In the genomic region with DNA sequence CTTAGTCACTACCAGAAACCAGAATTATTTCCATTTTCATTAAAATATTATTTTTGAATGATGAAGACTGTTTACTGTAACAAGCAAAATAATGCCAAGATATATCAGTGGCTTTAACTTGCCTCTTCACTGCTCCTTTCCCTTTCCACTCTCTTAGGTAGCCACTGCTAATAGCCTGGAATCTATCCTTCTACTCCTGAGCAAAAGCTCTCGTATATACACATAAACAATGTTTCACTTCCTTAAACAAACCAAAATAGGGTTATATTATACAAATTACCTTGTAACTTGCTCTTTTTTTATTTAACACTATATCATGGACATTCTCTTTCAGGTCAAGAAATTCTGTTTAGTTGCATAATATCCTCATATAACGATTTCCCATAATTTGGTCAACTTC, we compare ENCODE assay signal across 30 cellular contexts. TPM values are rescaled to one million over a fixed set of nuclear protein-coding genes. Genes with fewer than 3 reads are reported as not detected.
DNase-seq lines count a peak whose midpoint lies in the region; ATAC-seq, FAIRE-seq and TF ChIP-seq lines count a peak whose summit lies in the region.
"Had no signal": no experiment of that assay in that cellular context is flagged by ENCODE, and none has a peak within 500 bp of the region (broad histone marks: within the 10 kb centered on the region; RNA-seq: fewer than 3 reads in every experiment).

No MANE protein-coding gene starts in this region.

- H3K4me3 Mint-ChIP-seq in activated CD8-positive, alpha-beta memory T cell treated with anti-CD3 and anti-CD28 coated beads, Interleukin-2, amount 10 ng/mL, durations not matched to agents 7 days and 5 days, result no peak overlapping the region
- H3K4me3 Mint-ChIP-seq: activated CD4-positive, alpha-beta memory T cell treated with anti-CD3 and anti-CD28 coated beads for 36 hours; CD8-positive, alpha-beta memory T cell had no signal

- no peaks in the 10 kb centered on the region for H3K27me3 ChIP-seq in neutrophil
- H3K27me3 ChIP-seq: body of pancreas, dorsolateral prefrontal cortex, gastroesophageal sphincter, Peyer's patch, sigmoid colon, vagina had no signal

- ATAC-seq in activated CD8-positive, alpha-beta memory T cell treated with anti-CD3 and anti-CD28 coated beads, Interleukin-2, amount 10 ng/mL, durations not matched to agents 7 days and 5 days, result no peak
- ATAC-seq in GM21529 (IDR thresholded peaks at IDR 0.05; ENCODE audit: unreplicated experiment) (peak; percentile 56), GM21423 (IDR thresholded peaks at IDR 0.05; ENCODE audit: unreplicated experiment) (no peak), Right ventricle myocardium superior (ENCODE audit: poor library complexity) (no peak)
- ATAC-seq: body of pancreas, gastroesophageal sphincter had no signal

- intact Hi-C loops in Right ventricle myocardium superior (cut with DNase I), result no loop called here

- peak overlapping the region; percentile 45 for H3K27ac Mint-ChIP-seq in activated CD8-positive, alpha-beta memory T cell treated with anti-CD3 and anti-CD28 coated beads, Interleukin-2, amount 10 ng/mL, durations not matched to agents 7 days and 5 days
- H3K27ac Mint-ChIP-seq: activated CD4-positive, alpha-beta memory T cell treated with anti-CD3 and anti-CD28 coated beads for 36 hours had no signal

- peak overlapping the region; percentile 24 for H3K27ac ChIP-seq in neutrophil
- H3K27ac ChIP-seq: body of pancreas, gastroesophageal sphincter, Peyer's patch, prostate gland, sigmoid colon, thoracic aorta, vagina had no signal

- H3K9me3 Mint-ChIP-seq in activated CD8-positive, alpha-beta memory T cell treated with anti-CD3 and anti-CD28 coated beads, Interleukin-2, amount 10 ng/mL, durations not matched to agents 7 days and 5 days (ENCODE audit: low read depth), result no peaks in the 10 kb centered on the region
- H3K9me3 Mint-ChIP-seq: activated CD4-positive, alpha-beta memory T cell treated with anti-CD3 and anti-CD28 coated beads for 36 hours; CD8-positive, alpha-beta memory T cell had no signal

- CTCF ChIA-PET in activated CD8-positive, alpha-beta memory T cell treated with anti-CD3 and anti-CD28 coated beads, Interleukin-2, amount 10 ng/mL, durations not matched to agents 7 days and 5 days (lab: Charles Lee), result interaction anchor here (0.5 kb wide), 1 partner anchor 689 kb away, joined by 3 read pairs; no protein-coding TSS in a partner anchor

- peaks cover 70% of the 10 kb centered on the region for H3K36me3 ChIP-seq in neutrophil
- H3K36me3 ChIP-seq: prostate gland had no signal

- no peak overlapping the region for H3K4me3 ChIP-seq in neutrophil (ENCODE audit: low read depth in 1 of 2, low read length in 1 of 2)
- H3K4me3 ChIP-seq: body of pancreas, dorsolateral prefrontal cortex, gastroesophageal sphincter, Peyer's patch, prostate gland, sigmoid colon, thoracic aorta, vagina had no signal

- H3K9me3 ChIP-seq in neutrophil, result no peaks in the 10 kb centered on the region
- H3K9me3 ChIP-seq: body of pancreas, gastroesophageal sphincter, Peyer's patch, prostate gland, sigmoid colon, thoracic aorta, vagina had no signal

- FAIRE-seq in TTC549 (lab: Jason Lieb, UNC), result peak; percentile 5
- FAIRE-seq: endothelial cell of umbilical vein had no signal

- no peaks in the 10 kb centered on the region for H3K27me3 Mint-ChIP-seq in activated CD8-positive, alpha-beta memory T cell treated with anti-CD3 and anti-CD28 coated beads, Interleukin-2, amount 10 ng/mL, durations not matched to agents 7 days and 5 days
- H3K27me3 Mint-ChIP-seq: activated CD4-positive, alpha-beta memory T cell treated with anti-CD3 and anti-CD28 coated beads for 36 hours; CD8-positive, alpha-beta memory T cell had no signal

- H3K36me3 Mint-ChIP-seq in activated CD8-positive, alpha-beta memory T cell treated with anti-CD3 and anti-CD28 coated beads, Interleukin-2, amount 10 ng/mL, durations not matched to agents 7 days and 5 days, result peaks cover 50% of the 10 kb centered on the region

- peaks cover 26% of the 10 kb centered on the region for H3K4me1 Mint-ChIP-seq in activated CD8-positive, alpha-beta memory T cell treated with anti-CD3 and anti-CD28 coated beads, Interleukin-2, amount 10 ng/mL, durations not matched to agents 7 days and 5 days

- no peak for TF ChIP-seq CTCF in neutrophil (IDR thresholded peaks at IDR 0.05)

- no peak for DNase-seq in activated CD8-positive, alpha-beta memory T cell treated with anti-CD3 and anti-CD28 coated beads, Interleukin-2, amount 10 ng/mL, durations not matched to agents 7 days and 5 days
- no peak for DNase-seq in activated CD8-positive, alpha-beta memory T cell treated with anti-CD3 and anti-CD28 coated beads, Interleukin-2, amount 50 U/mL, for 48 hours
- DNase-seq in Right ventricle myocardium superior (no peak), NCI-H1417 treated with DMSO at 0.1 percent for 48 hours (lab: John Stamatoyannopoulos, UW) (no peak)
- DNase-seq: activated CD4-positive, alpha-beta memory T cell treated with anti-CD3 and anti-CD28 coated beads for 36 hours; activated CD4-positive, CD25-positive, alpha-beta regulatory T cell treated with anti-CD3 and anti-CD28 coated beads, Interleukin-2, amount 50 U/mL, for 72 hours; activated effector memory CD4-positive, alpha-beta T cell treated with anti-CD3 and anti-CD28 coated beads, Interleukin-2, amount 50 U/mL, for 16 hours; AML-193; body of pancreas; CD8-positive, alpha-beta memory T cell; cerebellar nuclear complex; dorsolateral prefrontal cortex; hippocampal formation; Karpas-422; mesendoderm; NCI-H1694; NK-92 treated with Interleukin-12 subunit alpha and Interleukin-12 subunit beta, amount 100 ng/mL, for 24 hours; Peyer's patch; sigmoid colon; stimulated activated CD4-positive, alpha-beta T cell treated with anti-CD3 and anti-CD28 coated beads, Interleukin-4, amount 100 ng/mL, for 24 hours; stimulated activated naive CD4-positive, alpha-beta T cell had no signal

- peaks cover 9 to 12% of the 10 kb centered on the region in 2 experiments for H3K4me1 ChIP-seq in neutrophil (ENCODE audit: control insufficient read depth in 1 of 2, insufficient read depth in 1 of 2, low read depth in 1 of 2, low read length in 1 of 2)
- H3K4me1 ChIP-seq: Peyer's patch, prostate gland, sigmoid colon had no signal

RNA-seq across cellular contexts. Expression of a gene that starts 20.8 kb away (rescaled TPM):
- 100 to 1,000 TPM; 130 to 162 TPM for total RNA-seq in activated CD8-positive, alpha-beta memory T cell treated with anti-CD3 and anti-CD28 coated beads, Interleukin-2, amount 10 ng/mL, durations not matched to agents 7 days and 5 days
- 301 TPM for total RNA-seq in Right ventricle myocardium superior

RNA-seq across cellular contexts. Expression of a gene that starts 24.8 kb away (rescaled TPM):
- total RNA-seq in activated CD8-positive, alpha-beta memory T cell treated with anti-CD3 and anti-CD28 coated beads, Interleukin-2, amount 10 ng/mL, durations not matched to agents 7 days and 5 days, result 10 to 100 TPM; 46.3 to 66.3 TPM
- 86.5 TPM for total RNA-seq in Right ventricle myocardium superior
